19 cellular contexts compared by ENCODE assay signal in genomic region chr3:173624086-173624485, GRCh38.
A peak's percentile ranks its signal among the peaks of the same experiment; 100 is the strongest.
DNase-seq lines count a peak whose midpoint lies in the region; ATAC-seq, FAIRE-seq and TF ChIP-seq lines count a peak whose summit lies in the region.
"Had no signal": no experiment of that assay in that cellular context is flagged by ENCODE, and none has a peak within 500 bp of the region (broad histone marks: within the 10 kb centered on the region; RNA-seq: fewer than 3 reads in every experiment).

No MANE protein-coding gene starts in this region.

- H3K9ac ChIP-seq in HepG2 (ENCODE audit: insufficient read depth, low read depth, low read length) = no peak overlapping the region
- H3K9ac ChIP-seq: BLaER1 had no signal

- ATAC-seq in HepG2 (no peak), right lobe of liver (no peak), HG02623 (IDR thresholded peaks at IDR 0.05; ENCODE audit: unreplicated experiment) (no peak)
- ATAC-seq: A549, GM12878, K562 had no signal

- no peaks in the 10 kb centered on the region for H3K36me3 Mint-ChIP-seq in nephron progenitor cell (ENCODE audit: low read depth)
- H3K36me3 Mint-ChIP-seq: CD14-positive monocyte; CD4-positive, alpha-beta memory T cell had no signal

- in situ Hi-C loops in HepG2 (cut with HindIII; ENCODE audit: extremely low pct_ligation_motif_present, low pct_unique_long_range_greater_than_20kb) = no loop called here

- no peak for DNase-seq in HepG2 (ENCODE audit: low spot score)
- DNase-seq in right lobe of liver = no peak
- peak; percentile 18 for DNase-seq in kidney epithelial cell (ENCODE audit: low read depth)
- DNase-seq in nephron progenitor cell = no peak
- no peak for DNase-seq in DMS114 treated with DMSO at 0.1 percent for 48 hours (lab: John Stamatoyannopoulos, UW; ENCODE audit: unreplicated experiment)
- no peak for DNase-seq in posterior vena cava (ENCODE audit: low spot score)
- DNase-seq: CD4-positive, alpha-beta memory T cell; DND-41; EL; IMR-90 had no signal

- H3K4me2 ChIP-seq in HepG2 (ENCODE audit: low read depth, low read length) = no peak overlapping the region
- H3K4me2 ChIP-seq: A549, BLaER1 had no signal

- no peak overlapping the region for H3K4me3 ChIP-seq in HepG2 (replicated peaks in 1 of 3; ENCODE audit: insufficient read depth in 1 of 3, low read depth in 2 of 3, low read length in 3 of 3)
- no peak overlapping the region for H3K4me3 ChIP-seq in right lobe of liver
- no peak overlapping the region for H3K4me3 ChIP-seq in kidney epithelial cell (ENCODE audit: low read depth, low read length)
- H3K4me3 ChIP-seq: A549, BLaER1, GM12878, HAP-1, K562 had no signal

- no peaks in the 10 kb centered on the region for H4K20me1 ChIP-seq in HepG2 (ENCODE audit: insufficient read depth, low read length)
- H4K20me1 ChIP-seq: BLaER1 had no signal

- H3K27me3 ChIP-seq in HepG2 (ENCODE audit: control insufficient read depth in 1 of 2, insufficient read depth in 2 of 2, low read length in 2 of 2) = no peaks in the 10 kb centered on the region
- H3K27me3 ChIP-seq in right lobe of liver = no peaks in the 10 kb centered on the region
- H3K27me3 ChIP-seq in kidney epithelial cell (ENCODE audit: control insufficient read depth, insufficient read depth, low read length) = no peaks in the 10 kb centered on the region
- H3K27me3 ChIP-seq: BLaER1 had no signal

- TF ChIP-seq CTCF in HepG2 (CRISPR knock-in tag; IDR thresholded peaks at IDR 0.05) (no peak), right lobe of liver (IDR thresholded peaks at IDR 0.05) (no peak), kidney epithelial cell (IDR thresholded peaks at IDR 0.05; ENCODE audit: insufficient read depth, low read length, poor library complexity, severe bottlenecking) (no peak), nephron progenitor cell (IDR thresholded peaks at IDR 0.05) (no peak)

- intact Hi-C loops in HepG2 (cut with micrococcal nuclease; ENCODE audit: unreplicated experiment) (no loop called here), right lobe of liver (cut with DNase I) (no loop called here), posterior vena cava (cut with DNase I) (no loop called here)

- H3K9me3 ChIP-seq in HepG2 (ENCODE audit: low read length) (no peaks in the 10 kb centered on the region), right lobe of liver (no peaks in the 10 kb centered on the region)
- H3K9me3 ChIP-seq: A549, BLaER1, HAP-1 had no signal

- H3K4me1 ChIP-seq in HepG2 (ENCODE audit: insufficient read depth, low read length) (no peaks in the 10 kb centered on the region), right lobe of liver (no peaks in the 10 kb centered on the region)
- H3K4me1 ChIP-seq: A549 had no signal

- no peaks in the 10 kb centered on the region for H3K36me3 ChIP-seq in HepG2 (replicated peaks in 1 of 2; ENCODE audit: control insufficient read depth in 1 of 2, insufficient read depth in 2 of 2, low read length in 2 of 2)
- H3K36me3 ChIP-seq in right lobe of liver = no peaks in the 10 kb centered on the region
- H3K36me3 ChIP-seq in kidney epithelial cell (ENCODE audit: control insufficient read depth, insufficient read depth, low read length) = no peaks in the 10 kb centered on the region
- H3K36me3 ChIP-seq: BLaER1, HAP-1 had no signal

- POLR2A ChIA-PET in HepG2 (lab: Yijun Ruan, JAX) = no interaction called here

- H3K4me1 Mint-ChIP-seq in nephron progenitor cell = peaks cover 4% of the 10 kb centered on the region
- H3K4me1 Mint-ChIP-seq: CD14-positive monocyte; CD4-positive, alpha-beta memory T cell had no signal

- no peak for FAIRE-seq in HepG2 (lab: Jason Lieb, UNC)
- FAIRE-seq: A549, GM12878, GM19239, K562 had no signal

- no peaks in the 10 kb centered on the region for H3K9me3 Mint-ChIP-seq in nephron progenitor cell

- TF ChIP-seq EP300 in HepG2 (IDR thresholded peaks at IDR 0.05; ENCODE audit: low read depth in 2 of 2, low read length in 2 of 2) (no peak), HepG2 (CRISPR knock-in tag; IDR thresholded peaks at IDR 0.05; ENCODE audit: borderline replicate concordance) (no peak)

- H3K79me2 ChIP-seq in HepG2 (ENCODE audit: insufficient read depth, low read length) = no peaks in the 10 kb centered on the region

- CTCF ChIA-PET in HepG2 (lab: Yijun Ruan, JAX; ENCODE audit: low intra/inter-chr PET ratio, low total read pairs) = no interaction called here

- TF ChIP-seq POLR2A in HepG2 (IDR thresholded peaks at IDR 0.05; ENCODE audit: insufficient read depth in 1 of 2, low read depth in 2 of 2, low read length in 2 of 2) (no peak), right lobe of liver (IDR thresholded peaks at IDR 0.05) (no peak)

- no peaks in the 10 kb centered on the region for H3K27me3 Mint-ChIP-seq in nephron progenitor cell (ENCODE audit: low read depth, poor library complexity)
- H3K27me3 Mint-ChIP-seq: CD4-positive, alpha-beta memory T cell had no signal

- H3K27ac ChIP-seq in HepG2 (ENCODE audit: extremely low read length, insufficient read depth, low read length) (no peak overlapping the region), right lobe of liver (no peak overlapping the region)
- H3K27ac ChIP-seq: 22Rv1, A549, BLaER1 had no signal

- TF ChIP-seq RAD21 in HepG2 (CRISPR knock-in tag; IDR thresholded peaks at IDR 0.05) = no peak

- 6% methylated on average over 3 of the region's 3 CpGs for WGBS in HepG2 (ENCODE audit: low lambda C conversion rate)
- 54% methylated on average over 3 of the region's 3 CpGs for WGBS in right lobe of liver (ENCODE audit: insufficient coverage, low coverage, low lambda C conversion rate, missing lambda C conversion rate)

- no peak overlapping the region for H3K4me3 Mint-ChIP-seq in nephron progenitor cell
- H3K4me3 Mint-ChIP-seq: CD14-positive monocyte; CD4-positive, alpha-beta memory T cell had no signal

- no TSS peak for BruUV-seq in HepG2 (replicated peaks; lab: Mats Ljungman, UMichigan)

- peak overlapping the region; percentile 21 for H3K27ac Mint-ChIP-seq in nephron progenitor cell
- H3K27ac Mint-ChIP-seq: CD14-positive monocyte; CD4-positive, alpha-beta memory T cell had no signal

- H2AFZ ChIP-seq in HepG2 (ENCODE audit: low read length) = no peak overlapping the region

TF ChIP-seq in HepG2, 621 proteins besides CTCF, POLR2A, EP300 and RAD21:
- TF ChIP-seq BCL6 (CRISPR knock-in tag; IDR thresholded peaks at IDR 0.05) (0 out of 2 replicates have a peak, but pooled peaks have one; percentile 27), BRD4 (CRISPR knock-in tag; IDR thresholded peaks at IDR 0.05) (no peak)
